In the genomic region with DNA sequence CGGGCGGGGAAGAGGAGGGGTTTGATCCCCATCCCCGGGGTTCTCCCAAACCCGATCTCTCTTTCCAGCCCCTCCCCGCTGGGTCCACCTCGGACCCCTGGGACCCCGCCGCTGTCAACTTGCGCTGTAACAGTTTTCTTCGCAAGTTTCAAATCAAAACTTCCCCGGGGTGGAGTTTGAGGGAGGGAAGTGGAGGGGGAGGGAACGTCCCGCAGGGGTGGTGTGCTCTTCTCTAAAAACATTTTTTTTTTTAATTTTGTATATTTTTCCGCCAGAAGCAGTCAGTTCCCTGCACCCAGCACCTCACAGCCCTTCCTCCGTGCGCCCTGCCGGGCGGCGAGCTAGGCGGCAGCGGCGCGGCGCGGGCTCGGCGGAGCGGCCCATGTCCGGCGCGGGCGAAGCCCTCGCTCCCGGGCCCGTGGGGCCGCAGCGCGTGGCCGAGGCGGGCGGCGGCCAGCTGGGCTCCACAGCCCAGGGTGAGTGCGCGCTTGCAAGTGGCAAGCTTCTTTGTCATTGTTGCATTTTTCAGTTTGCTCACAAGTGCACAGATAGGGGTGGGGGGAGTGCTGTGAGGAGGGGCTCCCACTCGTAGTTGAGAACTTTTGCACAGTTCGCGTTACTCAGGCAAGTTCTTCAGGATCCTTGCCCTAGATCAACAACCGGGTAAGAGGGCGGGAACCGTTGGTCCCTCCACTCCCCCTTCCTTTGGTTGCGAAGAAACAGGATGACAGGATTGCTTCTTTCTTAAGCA, we compare ENCODE assay signal across 2 cellular contexts.
TF ChIP-seq lines count a peak whose summit lies in the region.

No MANE protein-coding gene starts in this region.

TF ChIP-seq in GM23338, 12 proteins besides CTCF, POLR2A, EP300 and RAD21 (continues in another document):
- TF ChIP-seq EZH2phosphoT487 (IDR thresholded peaks at IDR 0.05; ENCODE audit: unreplicated experiment) = no peak
- TF ChIP-seq STAT1 (IDR thresholded peaks at IDR 0.05; ENCODE audit: unreplicated experiment) = no peak
- TF ChIP-seq POLR2AphosphoS5 (IDR thresholded peaks at IDR 0.05; ENCODE audit: low read depth) = no peak
- TF ChIP-seq ZNF331 (CRISPR knock-in tag; IDR thresholded peaks at IDR 0.05; ENCODE audit: low read depth) = no peak
- no peak for TF ChIP-seq NANOG (IDR thresholded peaks at IDR 0.05; ENCODE audit: borderline replicate concordance)
- TF ChIP-seq, protein P1, sequence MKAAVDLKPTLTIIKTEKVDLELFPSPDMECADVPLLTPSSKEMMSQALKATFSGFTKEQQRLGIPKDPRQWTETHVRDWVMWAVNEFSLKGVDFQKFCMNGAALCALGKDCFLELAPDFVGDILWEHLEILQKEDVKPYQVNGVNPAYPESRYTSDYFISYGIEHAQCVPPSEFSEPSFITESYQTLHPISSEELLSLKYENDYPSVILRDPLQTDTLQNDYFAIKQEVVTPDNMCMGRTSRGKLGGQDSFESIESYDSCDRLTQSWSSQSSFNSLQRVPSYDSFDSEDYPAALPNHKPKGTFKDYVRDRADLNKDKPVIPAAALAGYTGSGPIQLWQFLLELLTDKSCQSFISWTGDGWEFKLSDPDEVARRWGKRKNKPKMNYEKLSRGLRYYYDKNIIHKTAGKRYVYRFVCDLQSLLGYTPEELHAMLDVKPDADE (IDR thresholded peaks at IDR 0.05) = no peak
- TF ChIP-seq, protein P2, sequence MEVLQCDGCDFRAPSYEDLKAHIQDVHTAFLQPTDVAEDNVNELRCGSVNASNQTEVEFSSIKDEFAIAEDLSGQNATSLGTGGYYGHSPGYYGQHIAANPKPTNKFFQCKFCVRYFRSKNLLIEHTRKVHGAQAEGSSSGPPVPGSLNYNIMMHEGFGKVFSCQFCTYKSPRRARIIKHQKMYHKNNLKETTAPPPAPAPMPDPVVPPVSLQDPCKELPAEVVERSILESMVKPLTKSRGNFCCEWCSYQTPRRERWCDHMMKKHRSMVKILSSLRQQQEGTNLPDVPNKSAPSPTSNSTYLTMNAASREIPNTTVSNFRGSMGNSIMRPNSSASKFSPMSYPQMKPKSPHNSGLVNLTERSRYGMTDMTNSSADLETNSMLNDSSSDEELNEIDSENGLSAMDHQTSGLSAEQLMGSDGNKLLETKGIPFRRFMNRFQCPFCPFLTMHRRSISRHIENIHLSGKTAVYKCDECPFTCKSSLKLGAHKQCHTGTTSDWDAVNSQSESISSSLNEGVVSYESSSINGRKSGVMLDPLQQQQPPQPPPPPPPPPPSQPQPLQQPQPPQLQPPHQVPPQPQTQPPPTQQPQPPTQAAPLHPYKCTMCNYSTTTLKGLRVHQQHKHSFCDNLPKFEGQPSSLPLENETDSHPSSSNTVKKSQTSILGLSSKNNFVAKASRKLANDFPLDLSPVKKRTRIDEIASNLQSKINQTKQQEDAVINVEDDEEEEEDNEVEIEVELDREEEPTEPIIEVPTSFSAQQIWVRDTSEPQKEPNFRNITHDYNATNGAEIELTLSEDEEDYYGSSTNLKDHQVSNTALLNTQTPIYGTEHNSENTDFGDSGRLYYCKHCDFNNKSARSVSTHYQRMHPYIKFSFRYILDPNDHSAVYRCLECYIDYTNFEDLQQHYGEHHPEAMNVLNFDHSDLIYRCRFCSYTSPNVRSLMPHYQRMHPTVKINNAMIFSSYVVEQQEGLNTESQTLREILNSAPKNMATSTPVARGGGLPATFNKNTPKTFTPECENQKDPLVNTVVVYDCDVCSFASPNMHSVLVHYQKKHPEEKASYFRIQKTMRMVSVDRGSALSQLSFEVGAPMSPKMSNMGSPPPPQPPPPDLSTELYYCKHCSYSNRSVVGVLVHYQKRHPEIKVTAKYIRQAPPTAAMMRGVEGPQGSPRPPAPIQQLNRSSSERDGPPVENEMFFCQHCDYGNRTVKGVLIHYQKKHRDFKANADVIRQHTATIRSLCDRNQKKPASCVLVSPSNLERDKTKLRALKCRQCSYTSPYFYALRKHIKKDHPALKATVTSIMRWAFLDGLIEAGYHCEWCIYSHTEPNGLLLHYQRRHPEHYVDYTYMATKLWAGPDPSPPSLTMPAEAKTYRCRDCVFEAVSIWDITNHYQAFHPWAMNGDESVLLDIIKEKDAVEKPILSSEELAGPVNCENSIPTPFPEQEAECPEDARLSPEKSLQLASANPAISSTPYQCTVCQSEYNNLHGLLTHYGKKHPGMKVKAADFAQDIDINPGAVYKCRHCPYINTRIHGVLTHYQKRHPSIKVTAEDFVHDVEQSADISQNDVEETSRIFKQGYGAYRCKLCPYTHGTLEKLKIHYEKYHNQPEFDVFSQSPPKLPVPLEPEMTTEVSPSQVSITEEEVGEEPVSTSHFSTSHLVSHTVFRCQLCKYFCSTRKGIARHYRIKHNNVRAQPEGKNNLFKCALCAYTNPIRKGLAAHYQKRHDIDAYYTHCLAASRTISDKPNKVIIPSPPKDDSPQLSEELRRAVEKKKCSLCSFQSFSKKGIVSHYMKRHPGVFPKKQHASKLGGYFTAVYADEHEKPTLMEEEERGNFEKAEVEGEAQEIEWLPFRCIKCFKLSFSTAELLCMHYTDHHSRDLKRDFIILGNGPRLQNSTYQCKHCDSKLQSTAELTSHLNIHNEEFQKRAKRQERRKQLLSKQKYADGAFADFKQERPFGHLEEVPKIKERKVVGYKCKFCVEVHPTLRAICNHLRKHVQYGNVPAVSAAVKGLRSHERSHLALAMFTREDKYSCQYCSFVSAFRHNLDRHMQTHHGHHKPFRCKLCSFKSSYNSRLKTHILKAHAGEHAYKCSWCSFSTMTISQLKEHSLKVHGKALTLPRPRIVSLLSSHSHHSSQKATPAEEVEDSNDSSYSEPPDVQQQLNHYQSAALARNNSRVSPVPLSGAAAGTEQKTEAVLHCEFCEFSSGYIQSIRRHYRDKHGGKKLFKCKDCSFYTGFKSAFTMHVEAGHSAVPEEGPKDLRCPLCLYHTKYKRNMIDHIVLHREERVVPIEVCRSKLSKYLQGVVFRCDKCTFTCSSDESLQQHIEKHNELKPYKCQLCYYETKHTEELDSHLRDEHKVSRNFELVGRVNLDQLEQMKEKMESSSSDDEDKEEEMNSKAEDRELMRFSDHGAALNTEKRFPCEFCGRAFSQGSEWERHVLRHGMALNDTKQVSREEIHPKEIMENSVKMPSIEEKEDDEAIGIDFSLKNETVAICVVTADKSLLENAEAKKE (CRISPR knock-in tag; IDR thresholded peaks at IDR 0.05) = no peak
- no peak for TF ChIP-seq EZH2 (IDR thresholded peaks at IDR 0.05; ENCODE audit: low read depth, unreplicated experiment)
- no peak for TF ChIP-seq CREB1 (CRISPR knock-in tag; IDR thresholded peaks at IDR 0.05; ENCODE audit: low read depth)
- no peak for TF ChIP-seq JUNB (IDR thresholded peaks at IDR 0.05; ENCODE audit: unreplicated experiment)

TF ChIP-seq in H1, 55 proteins besides CTCF, POLR2A, EP300 and RAD21 (continues in another document):
- TF ChIP-seq CHD1 (IDR thresholded peaks at IDR 0.05; ENCODE audit: low read depth, low read length) = no peak
- no peak for TF ChIP-seq SP1 (IDR thresholded peaks at IDR 0.05; ENCODE audit: low read depth, low read length)
- 0 out of 4 replicates have a peak, but pooled peaks of 1 of the 2 experiments have one; percentile 55 for TF ChIP-seq HDAC2 (IDR thresholded peaks at IDR 0.05; ENCODE audit: borderline replicate concordance in 1 of 2, low read depth in 2 of 2, low read length in 2 of 2)
- peak; percentile 21 for TF ChIP-seq EZH2 (IDR thresholded peaks at IDR 0.05; ENCODE audit: low read depth, low read length, severe bottlenecking)
- no peak for TF ChIP-seq RFX5 (IDR thresholded peaks at IDR 0.05; ENCODE audit: borderline replicate concordance, low read depth, low read length)
- TF ChIP-seq SIX5 (IDR thresholded peaks at IDR 0.05; ENCODE audit: low read depth, low read length) = no peak
- no peak for TF ChIP-seq MAFK (IDR thresholded peaks at IDR 0.05; ENCODE audit: low read depth, low read length)
- no peak for TF ChIP-seq CEBPB (IDR thresholded peaks at IDR 0.05; ENCODE audit: low read depth, low read length)
- no peak for TF ChIP-seq CBX5 (IDR thresholded peaks at IDR 0.05; ENCODE audit: low read depth, low read length)
- no peak for TF ChIP-seq SUZ12 (IDR thresholded peaks at IDR 0.05; ENCODE audit: low read length)
- no peak for TF ChIP-seq POU5F1 (IDR thresholded peaks at IDR 0.05; ENCODE audit: low read depth, low read length)
- no peak for TF ChIP-seq BRCA1 (IDR thresholded peaks at IDR 0.05; ENCODE audit: low read depth, low read length)
- no peak for TF ChIP-seq SIRT6 (IDR thresholded peaks at IDR 0.05; ENCODE audit: low read length)
- TF ChIP-seq SIN3A (conservative IDR thresholded peaks at IDR 0.05 in 1 of 2, IDR thresholded peaks at IDR 0.05 in 1 of 2; ENCODE audit: low read depth in 1 of 2, low read length in 2 of 2) = no peak; a peak in 1 of 4 replicates
- TF ChIP-seq CTBP2 (IDR thresholded peaks at IDR 0.05; ENCODE audit: borderline replicate concordance, insufficient read depth, insufficient read length, low read length) = no peak
- no peak for TF ChIP-seq KDM5A (IDR thresholded peaks at IDR 0.05; ENCODE audit: low read length)
- TF ChIP-seq, protein P3, sequence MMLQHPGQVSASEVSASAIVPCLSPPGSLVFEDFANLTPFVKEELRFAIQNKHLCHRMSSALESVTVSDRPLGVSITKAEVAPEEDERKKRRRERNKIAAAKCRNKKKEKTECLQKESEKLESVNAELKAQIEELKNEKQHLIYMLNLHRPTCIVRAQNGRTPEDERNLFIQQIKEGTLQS (IDR thresholded peaks at IDR 0.05; ENCODE audit: insufficient read depth, low read depth, low read length) = no peak
- no peak for TF ChIP-seq SAP30 (IDR thresholded peaks at IDR 0.05; ENCODE audit: insufficient read depth, insufficient replicate concordance, low read length)
- TF ChIP-seq CHD2 (IDR thresholded peaks at IDR 0.05; ENCODE audit: low read length) = no peak
- TF ChIP-seq BCL11A (IDR thresholded peaks at IDR 0.05; ENCODE audit: low read depth in 2 of 2, low read length in 2 of 2) = no peak
- no peak for TF ChIP-seq YY1 (IDR thresholded peaks at IDR 0.05; ENCODE audit: low read depth, low read length)
- TF ChIP-seq, protein P4, sequence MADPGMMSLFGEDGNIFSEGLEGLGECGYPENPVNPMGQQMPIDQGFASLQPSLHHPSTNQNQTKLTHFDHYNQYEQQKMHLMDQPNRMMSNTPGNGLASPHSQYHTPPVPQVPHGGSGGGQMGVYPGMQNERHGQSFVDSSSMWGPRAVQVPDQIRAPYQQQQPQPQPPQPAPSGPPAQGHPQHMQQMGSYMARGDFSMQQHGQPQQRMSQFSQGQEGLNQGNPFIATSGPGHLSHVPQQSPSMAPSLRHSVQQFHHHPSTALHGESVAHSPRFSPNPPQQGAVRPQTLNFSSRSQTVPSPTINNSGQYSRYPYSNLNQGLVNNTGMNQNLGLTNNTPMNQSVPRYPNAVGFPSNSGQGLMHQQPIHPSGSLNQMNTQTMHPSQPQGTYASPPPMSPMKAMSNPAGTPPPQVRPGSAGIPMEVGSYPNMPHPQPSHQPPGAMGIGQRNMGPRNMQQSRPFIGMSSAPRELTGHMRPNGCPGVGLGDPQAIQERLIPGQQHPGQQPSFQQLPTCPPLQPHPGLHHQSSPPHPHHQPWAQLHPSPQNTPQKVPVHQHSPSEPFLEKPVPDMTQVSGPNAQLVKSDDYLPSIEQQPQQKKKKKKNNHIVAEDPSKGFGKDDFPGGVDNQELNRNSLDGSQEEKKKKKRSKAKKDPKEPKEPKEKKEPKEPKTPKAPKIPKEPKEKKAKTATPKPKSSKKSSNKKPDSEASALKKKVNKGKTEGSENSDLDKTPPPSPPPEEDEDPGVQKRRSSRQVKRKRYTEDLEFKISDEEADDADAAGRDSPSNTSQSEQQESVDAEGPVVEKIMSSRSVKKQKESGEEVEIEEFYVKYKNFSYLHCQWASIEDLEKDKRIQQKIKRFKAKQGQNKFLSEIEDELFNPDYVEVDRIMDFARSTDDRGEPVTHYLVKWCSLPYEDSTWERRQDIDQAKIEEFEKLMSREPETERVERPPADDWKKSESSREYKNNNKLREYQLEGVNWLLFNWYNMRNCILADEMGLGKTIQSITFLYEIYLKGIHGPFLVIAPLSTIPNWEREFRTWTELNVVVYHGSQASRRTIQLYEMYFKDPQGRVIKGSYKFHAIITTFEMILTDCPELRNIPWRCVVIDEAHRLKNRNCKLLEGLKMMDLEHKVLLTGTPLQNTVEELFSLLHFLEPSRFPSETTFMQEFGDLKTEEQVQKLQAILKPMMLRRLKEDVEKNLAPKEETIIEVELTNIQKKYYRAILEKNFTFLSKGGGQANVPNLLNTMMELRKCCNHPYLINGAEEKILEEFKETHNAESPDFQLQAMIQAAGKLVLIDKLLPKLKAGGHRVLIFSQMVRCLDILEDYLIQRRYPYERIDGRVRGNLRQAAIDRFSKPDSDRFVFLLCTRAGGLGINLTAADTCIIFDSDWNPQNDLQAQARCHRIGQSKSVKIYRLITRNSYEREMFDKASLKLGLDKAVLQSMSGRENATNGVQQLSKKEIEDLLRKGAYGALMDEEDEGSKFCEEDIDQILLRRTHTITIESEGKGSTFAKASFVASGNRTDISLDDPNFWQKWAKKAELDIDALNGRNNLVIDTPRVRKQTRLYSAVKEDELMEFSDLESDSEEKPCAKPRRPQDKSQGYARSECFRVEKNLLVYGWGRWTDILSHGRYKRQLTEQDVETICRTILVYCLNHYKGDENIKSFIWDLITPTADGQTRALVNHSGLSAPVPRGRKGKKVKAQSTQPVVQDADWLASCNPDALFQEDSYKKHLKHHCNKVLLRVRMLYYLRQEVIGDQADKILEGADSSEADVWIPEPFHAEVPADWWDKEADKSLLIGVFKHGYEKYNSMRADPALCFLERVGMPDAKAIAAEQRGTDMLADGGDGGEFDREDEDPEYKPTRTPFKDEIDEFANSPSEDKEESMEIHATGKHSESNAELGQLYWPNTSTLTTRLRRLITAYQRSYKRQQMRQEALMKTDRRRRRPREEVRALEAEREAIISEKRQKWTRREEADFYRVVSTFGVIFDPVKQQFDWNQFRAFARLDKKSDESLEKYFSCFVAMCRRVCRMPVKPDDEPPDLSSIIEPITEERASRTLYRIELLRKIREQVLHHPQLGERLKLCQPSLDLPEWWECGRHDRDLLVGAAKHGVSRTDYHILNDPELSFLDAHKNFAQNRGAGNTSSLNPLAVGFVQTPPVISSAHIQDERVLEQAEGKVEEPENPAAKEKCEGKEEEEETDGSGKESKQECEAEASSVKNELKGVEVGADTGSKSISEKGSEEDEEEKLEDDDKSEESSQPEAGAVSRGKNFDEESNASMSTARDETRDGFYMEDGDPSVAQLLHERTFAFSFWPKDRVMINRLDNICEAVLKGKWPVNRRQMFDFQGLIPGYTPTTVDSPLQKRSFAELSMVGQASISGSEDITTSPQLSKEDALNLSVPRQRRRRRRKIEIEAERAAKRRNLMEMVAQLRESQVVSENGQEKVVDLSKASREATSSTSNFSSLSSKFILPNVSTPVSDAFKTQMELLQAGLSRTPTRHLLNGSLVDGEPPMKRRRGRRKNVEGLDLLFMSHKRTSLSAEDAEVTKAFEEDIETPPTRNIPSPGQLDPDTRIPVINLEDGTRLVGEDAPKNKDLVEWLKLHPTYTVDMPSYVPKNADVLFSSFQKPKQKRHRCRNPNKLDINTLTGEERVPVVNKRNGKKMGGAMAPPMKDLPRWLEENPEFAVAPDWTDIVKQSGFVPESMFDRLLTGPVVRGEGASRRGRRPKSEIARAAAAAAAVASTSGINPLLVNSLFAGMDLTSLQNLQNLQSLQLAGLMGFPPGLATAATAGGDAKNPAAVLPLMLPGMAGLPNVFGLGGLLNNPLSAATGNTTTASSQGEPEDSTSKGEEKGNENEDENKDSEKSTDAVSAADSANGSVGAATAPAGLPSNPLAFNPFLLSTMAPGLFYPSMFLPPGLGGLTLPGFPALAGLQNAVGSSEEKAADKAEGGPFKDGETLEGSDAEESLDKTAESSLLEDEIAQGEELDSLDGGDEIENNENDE (IDR thresholded peaks at IDR 0.05; ENCODE audit: insufficient replicate concordance, low read length) = no peak
- no peak for TF ChIP-seq JUND (IDR thresholded peaks at IDR 0.05; ENCODE audit: low read length)
